Comparison of ENCODE assay signal across 9 cellular contexts in the genomic region with DNA sequence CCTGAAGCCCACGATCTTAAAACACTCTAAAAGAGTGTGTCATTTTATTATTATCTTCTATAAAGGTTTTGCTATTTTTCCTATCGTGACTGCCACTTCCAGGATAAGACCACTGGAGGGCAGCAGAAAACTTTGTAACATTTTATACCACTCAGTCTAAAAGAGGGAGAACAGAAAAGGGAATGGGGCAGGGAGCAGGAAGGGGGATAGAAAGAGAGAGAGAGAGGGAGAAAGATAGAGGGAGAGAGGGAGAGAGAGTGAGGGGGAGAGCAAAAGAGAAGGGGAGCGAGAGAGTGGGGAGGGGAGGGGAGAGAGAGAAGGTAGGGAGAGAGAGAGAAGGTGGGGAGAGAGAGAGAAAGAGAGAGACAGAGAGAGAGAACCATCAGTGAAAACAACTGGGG. TPM values are rescaled to one million over a fixed set of nuclear protein-coding genes. Genes with fewer than 3 reads are reported as not detected.
DNase-seq lines count a peak whose midpoint lies in the region; ATAC-seq, FAIRE-seq and TF ChIP-seq lines count a peak whose summit lies in the region.
"Had no signal": no experiment of that assay in that cellular context is flagged by ENCODE, and none has a peak within 500 bp of the region (broad histone marks: within the 10 kb centered on the region; RNA-seq: fewer than 3 reads in every experiment).

No MANE protein-coding gene starts in this region.

- no peak for TF ChIP-seq POLR2A in H54 (IDR thresholded peaks at IDR 0.05; ENCODE audit: low read depth, low read length)

- H3K4me2 ChIP-seq in PC-3 (ENCODE audit: low read length): no peak overlapping the region

- H3K4me1 Mint-ChIP-seq in activated naive CD8-positive, alpha-beta T cell treated with anti-CD3 and anti-CD28 coated beads, Interleukin-2, amount 10 ng/mL, durations not matched to agents 7 days and 5 days: peaks cover 6% of the 10 kb centered on the region

- no peak for FAIRE-seq in H54 (lab: Jason Lieb, UNC)

- no peak overlapping the region for H3K9ac ChIP-seq in PC-3 (ENCODE audit: low read length)
- H3K9ac ChIP-seq: BLaER1 treated with 17β-estradiol and CSF1 and Interleukin-3, amounts not matched to agents 10 nM and 100 nM had no signal

- no peaks in the 10 kb centered on the region for H4K20me1 ChIP-seq in PC-3 (ENCODE audit: low read length)
- H4K20me1 ChIP-seq: BLaER1 treated with 17β-estradiol and CSF1 and Interleukin-3, amounts not matched to agents 10 nM and 100 nM had no signal

- peaks cover 20% of the 10 kb centered on the region for H3K4me1 ChIP-seq in PC-3 (ENCODE audit: insufficient read depth, low read length)

- ATAC-seq in HG03342 (IDR thresholded peaks at IDR 0.05; ENCODE audit: unreplicated experiment) (peak; percentile 53), PC-3 (peak; percentile 53), left cardiac atrium (peak; percentile 48 to 59)
- ATAC-seq in activated naive CD8-positive, alpha-beta T cell treated with anti-CD3 and anti-CD28 coated beads, Interleukin-2, amount 10 ng/mL, durations not matched to agents 7 days and 5 days (ENCODE audit: low read depth): no peak

- CTCF ChIA-PET in PC-3 (lab: Charles Lee): no interaction called here

- no peak overlapping the region for H3K4me3 Mint-ChIP-seq in activated naive CD8-positive, alpha-beta T cell treated with anti-CD3 and anti-CD28 coated beads, Interleukin-2, amount 10 ng/mL, durations not matched to agents 7 days and 5 days

- intact Hi-C loops in PC-3 (cut with micrococcal nuclease) (loop anchor here (1.0 to 5.0 kb wide), 7 partner anchors 35 to 151 kb away; a partner anchor contains a TSS), left cardiac atrium (cut with DNase I) (loop anchor here (1.0 to 10.0 kb wide), 4 partner anchors 42 to 379 kb away; a partner anchor contains a TSS)

- H3K9me3 Mint-ChIP-seq in activated naive CD8-positive, alpha-beta T cell treated with anti-CD3 and anti-CD28 coated beads, Interleukin-2, amount 10 ng/mL, durations not matched to agents 7 days and 5 days: no peaks in the 10 kb centered on the region

- no peaks in the 10 kb centered on the region for H3K9me2 ChIP-seq in PC-3 (replicated peaks; ENCODE audit: low read length)

- no peaks in the 10 kb centered on the region for H3K9me3 ChIP-seq in PC-3 (ENCODE audit: low read length)
- H3K9me3 ChIP-seq: BLaER1 treated with 17β-estradiol and CSF1 and Interleukin-3, amounts not matched to agents 10 nM and 100 nM had no signal

- no TSS peak for BruUV-seq in PC-3 (replicated peaks; lab: Mats Ljungman, UMichigan)

- DNase-seq in NCI-H1417 (lab: John Stamatoyannopoulos, UW): peak; percentile 32 to 80 (median 50)
- no peak for DNase-seq in NCI-H1417 treated with DMSO at 0.1 percent for 48 hours (lab: John Stamatoyannopoulos, UW)
- DNase-seq in PC-3: peak; percentile 75
- no peak for DNase-seq in activated naive CD8-positive, alpha-beta T cell treated with anti-CD3 and anti-CD28 coated beads, Interleukin-2, amount 10 ng/mL, durations not matched to agents 7 days and 5 days
- peak; percentile 35 for DNase-seq in left cardiac atrium
- DNase-seq in retina: peak; percentile 49
- no peak for DNase-seq in H54 (ENCODE audit: insufficient read length, low spot score)

- TF ChIP-seq CTCF in PC-3 (conservative IDR thresholded peaks at IDR 0.05; ENCODE audit: low read depth, low read length): peak; percentile 78

- no peaks in the 10 kb centered on the region for H3K36me3 Mint-ChIP-seq in activated naive CD8-positive, alpha-beta T cell treated with anti-CD3 and anti-CD28 coated beads, Interleukin-2, amount 10 ng/mL, durations not matched to agents 7 days and 5 days

- H3F3A ChIP-seq in PC-3 (ENCODE audit: low read length, unreplicated experiment): no peaks in the 10 kb centered on the region

- no peak overlapping the region for H3K27ac ChIP-seq in PC-3 (ENCODE audit: low read length)
- H3K27ac ChIP-seq: BLaER1 treated with 17β-estradiol and CSF1 and Interleukin-3, amounts not matched to agents 10 nM and 100 nM had no signal

- no peak overlapping the region for H3K4me3 ChIP-seq in PC-3 (ENCODE audit: low read length)
- H3K4me3 ChIP-seq: BLaER1 treated with 17β-estradiol and CSF1 and Interleukin-3, amounts not matched to agents 10 nM and 100 nM had no signal

- H3K36me3 ChIP-seq in PC-3 (ENCODE audit: low read depth, low read length): no peaks in the 10 kb centered on the region
- H3K36me3 ChIP-seq: BLaER1 treated with 17β-estradiol and CSF1 and Interleukin-3, amounts not matched to agents 10 nM and 100 nM had no signal

- H3K27me3 ChIP-seq in PC-3 (ENCODE audit: low read length): no peaks in the 10 kb centered on the region
- H3K27me3 ChIP-seq: BLaER1 treated with 17β-estradiol and CSF1 and Interleukin-3, amounts not matched to agents 10 nM and 100 nM had no signal

- H3K79me2 ChIP-seq in PC-3 (ENCODE audit: low read length): no peaks in the 10 kb centered on the region

- POLR2A ChIA-PET in PC-3 (lab: Charles Lee; ENCODE audit: unreplicated experiment): no interaction called here
- POLR2A ChIA-PET in activated naive CD8-positive, alpha-beta T cell treated with anti-CD3 and anti-CD28 coated beads, Interleukin-2, amount 10 ng/mL, durations not matched to agents 7 days and 5 days (lab: Charles Lee): no interaction called here

- peak overlapping the region; percentile 55 for H3K27ac Mint-ChIP-seq in activated naive CD8-positive, alpha-beta T cell treated with anti-CD3 and anti-CD28 coated beads, Interleukin-2, amount 10 ng/mL, durations not matched to agents 7 days and 5 days

- peak overlapping the region; percentile 46; the same call in 1 of the 2 replicates for H2AFZ ChIP-seq in PC-3 (ENCODE audit: low read length)

- peaks cover 2% of the 10 kb centered on the region for H3K27me3 Mint-ChIP-seq in activated naive CD8-positive, alpha-beta T cell treated with anti-CD3 and anti-CD28 coated beads, Interleukin-2, amount 10 ng/mL, durations not matched to agents 7 days and 5 days

RNA-seq across cellular contexts. Expression of a gene that starts 2.0 kb away (rescaled TPM):
- not detected in 2 replicates for total RNA-seq in PC-3 (2014; rRNA removed)
- total RNA-seq in activated naive CD8-positive, alpha-beta T cell treated with anti-CD3 and anti-CD28 coated beads, Interleukin-2, amount 10 ng/mL, durations not matched to agents 7 days and 5 days: not detected
- 10 to 100 TPM in 1 of 2 donors, 1 to 10 TPM in 1; 5.4 to 11.8 TPM for total RNA-seq in left cardiac atrium

RNA-seq across cellular contexts. Expression of a gene that starts 31.4 kb away (rescaled TPM):
- total RNA-seq in PC-3 (2014; rRNA removed) (not detected in 2 replicates), left cardiac atrium (under 1 TPM; 0.29 to 0.44 TPM)
- total RNA-seq in activated naive CD8-positive, alpha-beta T cell treated with anti-CD3 and anti-CD28 coated beads, Interleukin-2, amount 10 ng/mL, durations not matched to agents 7 days and 5 days: not detected

RNA-seq across cellular contexts. Expression of a gene that starts 40.3 kb away (rescaled TPM):
- total RNA-seq in PC-3 (2014; rRNA removed) (0.22 and 2.1 TPM in 2 replicates), left cardiac atrium (1,000 to 10,000 TPM; 1,159 to 1,325 TPM)
- total RNA-seq in activated naive CD8-positive, alpha-beta T cell treated with anti-CD3 and anti-CD28 coated beads, Interleukin-2, amount 10 ng/mL, durations not matched to agents 7 days and 5 days: under 1 TPM; 0.44 to 0.60 TPM

RNA-seq across cellular contexts. Expression of a gene that starts 41.9 kb away (rescaled TPM):
- total RNA-seq in PC-3 (2014; rRNA removed) (0.29 and 0.47 TPM in 2 replicates), left cardiac atrium (1 to 10 TPM in 1 of 2 donors, under 1 TPM in 1; 0.94 to 1.1 TPM)
- 1 to 10 TPM; 1.3 to 1.6 TPM for total RNA-seq in activated naive CD8-positive, alpha-beta T cell treated with anti-CD3 and anti-CD28 coated beads, Interleukin-2, amount 10 ng/mL, durations not matched to agents 7 days and 5 days

RNA-seq across cellular contexts. Expression of a gene that starts 42.1 kb away (rescaled TPM):
- total RNA-seq in PC-3 (2014; rRNA removed) (20.0 and 21.4 TPM in 2 replicates), left cardiac atrium (10 to 100 TPM; 41.0 to 56.0 TPM)
- 10 to 100 TPM; 90.9 to 98.0 TPM for total RNA-seq in activated naive CD8-positive, alpha-beta T cell treated with anti-CD3 and anti-CD28 coated beads, Interleukin-2, amount 10 ng/mL, durations not matched to agents 7 days and 5 days

Comparison
In these comparisons a context has a peak if more than half of its experiments do, and no peak if none do; other contexts are left out.
1. DNase-seq: peak in NCI-H1417 (3 of 3), PC-3 (single experiment), left cardiac atrium (single experiment) and retina (single experiment); none in NCI-H1417 treated with DMSO at 0.1 percent for 48 hours (single experiment), activated naive CD8-positive, alpha-beta T cell treated with anti-CD3 and anti-CD28 coated beads, Interleukin-2, amount 10 ng/mL, durations not matched to agents 7 days and 5 days (single experiment) and H54 (single experiment).
2. RNA of a gene that starts 40.3 kb away (total RNA-seq): 1,159 to 1,325 TPM in left cardiac atrium; 0.44 to 0.60 TPM in activated naive CD8-positive, alpha-beta T cell treated with anti-CD3 and anti-CD28 coated beads, Interleukin-2, amount 10 ng/mL, durations not matched to agents 7 days and 5 days and 0.22 to 2.1 TPM in PC-3; every median in the first group is over 100 times any median in the second.